8 cellular contexts compared by ENCODE assay signal in genomic region chr1:151762941-151763921, GRCh38. TPM values are rescaled to one million over a fixed set of nuclear protein-coding genes. Genes with fewer than 3 reads are reported as not detected.
DNase-seq lines count a peak whose midpoint lies in the region; ATAC-seq and TF ChIP-seq lines count a peak whose summit lies in the region.

Gene MRPL9 (minus strand): TSS chr1:151763496. CDS start chr1:151763479, 17 bp downstream.

- H3K4me3 Mint-ChIP-seq in Caco-2 (ENCODE audit: unreplicated experiment): peak within 1 kb of the TSS; percentile 91

- H3K4me1 Mint-ChIP-seq in Caco-2 (ENCODE audit: low read depth, unreplicated experiment): peaks cover 22% of the 10 kb centered on the region

- BruUV-seq in Caco-2 (replicated peaks; lab: Mats Ljungman, UMichigan): TSS peak; percentile 90

- TF ChIP-seq CTCF in Caco-2 (IDR thresholded peaks at IDR 0.05; ENCODE audit: insufficient read depth in 1 of 2, low read depth in 1 of 2, low read length in 1 of 2, severe bottlenecking in 1 of 2, unreplicated experiment in 1 of 2) (no peak), epithelial cell of esophagus (IDR thresholded peaks at IDR 0.05; ENCODE audit: insufficient read depth, low read depth, low read length, missing control alignments) (peak; percentile 1)

- CTCF ChIA-PET in Caco-2 (lab: Charles Lee): interaction anchor here (1.0 to 1.4 kb wide), 2 partner anchors 73 to 76 kb away, joined by 5 read pairs; partner anchors contain the start of gene C2CD4D

- H3K36me3 ChIP-seq in Caco-2 (ENCODE audit: control insufficient read depth, insufficient read depth, low read length): peaks cover 2% of the 10 kb centered on the region; the same call in 1 of the 2 replicates

- H3K27me3 ChIP-seq in Caco-2 (replicated peaks; ENCODE audit: control insufficient read depth, insufficient read depth, low read length): no peaks in the 10 kb centered on the region

- no peaks in the 10 kb centered on the region for H3K9me3 Mint-ChIP-seq in Caco-2 (ENCODE audit: unreplicated experiment)

- H3K36me3 Mint-ChIP-seq in Caco-2 (ENCODE audit: insufficient read depth, unreplicated experiment): peaks cover 33% of the 10 kb centered on the region

- POLR2A ChIA-PET in Caco-2 (lab: Charles Lee): interaction anchor here (0.6 to 1.3 kb wide), 7 partner anchors 12 to 559 kb away, joined by 3 to 6 read pairs (median 4); partner anchors contain the start of gene C2CD4D

- peaks cover 12% of the 10 kb centered on the region for H3K4me1 ChIP-seq in Caco-2

- no peaks in the 10 kb centered on the region for H3K27me3 Mint-ChIP-seq in Caco-2 (ENCODE audit: insufficient read depth, unreplicated experiment)

- DNase-seq in Caco-2: peak; percentile 85 to 91
- DNase-seq in HuH-7 (ENCODE audit: low spot score): peak; percentile 79
- peak; percentile 18 for DNase-seq in OCI-M2 (lab: John Stamatoyannopoulos, UW; ENCODE audit: unreplicated experiment)
- DNase-seq in activated T-cell treated with anti-CD3 and anti-CD28 coated beads for 24 hours (ENCODE audit: low read depth): peak; percentile 84
- DNase-seq in epithelial cell of esophagus (ENCODE audit: low read depth): peak; percentile 76
- DNase-seq in middle frontal gyrus (ENCODE audit: extremely low spot score, low spot score): peak; percentile 38
- peak; percentile 64 to 68 for DNase-seq in stimulated activated CD8-positive, alpha-beta memory T cell treated with anti-CD3 and anti-CD28 coated beads, Interleukin-2, amount 100 ng/mL, for 1 hour (ENCODE audit: low read depth in 2 of 2)

- intact Hi-C loops in Caco-2 (cut with micrococcal nuclease; ENCODE audit: unreplicated experiment): no loop called here

- no peaks in the 10 kb centered on the region for H3K9me3 ChIP-seq in Caco-2

- H3K4me3 ChIP-seq in Caco-2 (ENCODE audit: low read depth, low read length): peak within 1 kb of the TSS; percentile 56
- peak within 1 kb of the TSS; percentile 80 for H3K4me3 ChIP-seq in epithelial cell of esophagus (ENCODE audit: low read length)

- H3K27ac Mint-ChIP-seq in Caco-2 (ENCODE audit: unreplicated experiment): peak within 1 kb of the TSS; percentile 76

- ATAC-seq in GM21390 (IDR thresholded peaks at IDR 0.05; ENCODE audit: unreplicated experiment): peak; percentile 89

RNA-seq across cellular contexts. Expression of gene MRPL9, which starts in this region (rescaled TPM):
- total RNA-seq in Caco-2 (2022): 122 and 131 TPM in 2 replicates

Comparison
In these comparisons a context has a peak if more than half of its experiments do, and no peak if none do; other contexts are left out.
1. Peak in every context shown above with its lines: DNase-seq, ATAC-seq and H3K4me3 ChIP-seq.
2. DNase-seq: peak in every context shown above with its lines; median percentile 88 in Caco-2; 84 in activated T-cell treated with anti-CD3 and anti-CD28 coated beads for 24 hours; 79 in HuH-7; 76 in epithelial cell of esophagus; 66 in stimulated activated CD8-positive, alpha-beta memory T cell treated with anti-CD3 and anti-CD28 coated beads, Interleukin-2, amount 100 ng/mL, for 1 hour; 38 in middle frontal gyrus; 18 in OCI-M2.